ENCODE assay signal across 8 cellular contexts in genomic region chr1:70355111-70355407, GRCh38. TPM values are rescaled to one million over a fixed set of nuclear protein-coding genes. Genes with fewer than 3 reads are reported as not detected.
DNase-seq lines count a peak whose midpoint lies in the region; ATAC-seq and TF ChIP-seq lines count a peak whose summit lies in the region.

No MANE protein-coding gene starts in this region.

- peaks cover 8% of the 10 kb centered on the region for H3K4me1 ChIP-seq in rectal smooth muscle tissue (ENCODE audit: control insufficient read depth, insufficient read depth, low read length)

- ATAC-seq in T-cell (replicated peaks in 1 of 4) (no peak), GM19463 (IDR thresholded peaks at IDR 0.05; ENCODE audit: unreplicated experiment) (no peak)

- H3K4me3 Mint-ChIP-seq in T-cell, result peak overlapping the region; percentile 91 to 96 (median 94)

- peaks cover 46 to 49% (median 47%) of the 10 kb centered on the region in 3 donors for H3K4me1 Mint-ChIP-seq in T-cell

- H3K27ac Mint-ChIP-seq in T-cell, result peak overlapping the region; percentile 94 to 98

- POLR2A ChIA-PET in T-cell (lab: Charles Lee), result interaction anchor here (0.9 to 3.3 kb wide), 6 partner anchors 51 to 165 kb away, joined by 3 to 58 read pairs (median 4); partner anchors contain the start of gene CTH (in 2 of the 2)

- peaks cover 2% of the 10 kb centered on the region for H3K36me3 Mint-ChIP-seq in T-cell

- H3K27me3 ChIP-seq in rectal smooth muscle tissue (ENCODE audit: control insufficient read depth, insufficient read depth, low read length), result no peaks in the 10 kb centered on the region

- H3K4me3 ChIP-seq in GM12864 (ENCODE audit: low read depth, low read length) (peak overlapping the region; percentile 78), fibroblast of pulmonary artery (replicated peaks; ENCODE audit: low read depth, low read length) (peak overlapping the region; percentile 94), rectal smooth muscle tissue (ENCODE audit: low read length) (peak overlapping the region; percentile 85)

- H3K27ac ChIP-seq in rectal smooth muscle tissue (ENCODE audit: low read depth, low read length), result peak overlapping the region; percentile 85

- H3K36me3 ChIP-seq in rectal smooth muscle tissue (ENCODE audit: control insufficient read depth, insufficient read depth, low read length), result no peaks in the 10 kb centered on the region

- CTCF ChIA-PET in T-cell (lab: Charles Lee), result interaction anchor here in 1 of 2 donors (0.6 to 3.4 kb wide), 4 partner anchors 55 to 726 kb away, joined by 3 to 29 read pairs (median 6); partner anchors contain the start of genes CTH, LRRC40 and ZRANB2

- DNase-seq in GM12864 (ENCODE audit: low read depth) (no peak), T-cell (no peak), fibroblast of pulmonary artery (ENCODE audit: low read depth) (no peak), RPMI8226 (no peak), COLO668 (lab: John Stamatoyannopoulos, UW; ENCODE audit: unreplicated experiment) (no peak), DMS79 treated with DMSO at 0.1 percent for 48 hours (lab: John Stamatoyannopoulos, UW) (no peak)

- peak overlapping the region; percentile 29 for H3K9ac ChIP-seq in rectal smooth muscle tissue (ENCODE audit: low read length)

- TF ChIP-seq CTCF in GM12864 (IDR thresholded peaks at IDR 0.05; ENCODE audit: low read depth, low read length, missing control alignments) (no peak), fibroblast of pulmonary artery (IDR thresholded peaks at IDR 0.05; ENCODE audit: low read length, missing control alignments) (no peak)

- H3K27me3 Mint-ChIP-seq in T-cell, result no peaks in the 10 kb centered on the region

- H3K9me3 Mint-ChIP-seq in T-cell, result no peaks in the 10 kb centered on the region

RNA-seq across cellular contexts. Expression of gene ANKRD13C, which starts 0.5 kb away (rescaled TPM):
- 10 to 100 TPM; 26.3 to 28.7 (median 27.2) TPM for total RNA-seq in T-cell

RNA-seq across cellular contexts. Expression of gene CTH, which starts 56.0 kb away (rescaled TPM):
- 1 to 10 TPM; 2.0 to 4.5 (median 3.2) TPM for total RNA-seq in T-cell
